In genomic region chr2:234823196-234823876, GRCh38 we compare ENCODE assay signal across 18 cellular contexts.
DNase-seq lines count a peak whose midpoint lies in the region; ATAC-seq, FAIRE-seq and TF ChIP-seq lines count a peak whose summit lies in the region.
"Had no signal": no experiment of that assay in that cellular context is flagged by ENCODE, and none has a peak within 500 bp of the region (broad histone marks: within the 10 kb centered on the region; RNA-seq: fewer than 3 reads in every experiment).

No MANE protein-coding gene starts in this region.

- no peak overlapping the region for H3K4me3 ChIP-seq in A549
- peak overlapping the region; percentile 6 for H3K4me3 ChIP-seq in adipocyte (ENCODE audit: low read length)
- no peak overlapping the region for H3K4me3 ChIP-seq in right cardiac atrium (ENCODE audit: low read length)
- no peak overlapping the region for H3K4me3 ChIP-seq in pancreas

- ATAC-seq in A549: peak; percentile 73 to 77
- ATAC-seq in right cardiac atrium: peak; percentile 74 to 82
- ATAC-seq in pancreas: no peak
- ATAC-seq in HG03135 (IDR thresholded peaks at IDR 0.05; ENCODE audit: unreplicated experiment): no peak
- no peak for ATAC-seq in GM21423 (IDR thresholded peaks at IDR 0.05; ENCODE audit: unreplicated experiment)
- no peak for ATAC-seq in GM19324 (IDR thresholded peaks at IDR 0.05; ENCODE audit: low FRiP score, unreplicated experiment)
- ATAC-seq in HG03159 (IDR thresholded peaks at IDR 0.05; ENCODE audit: unreplicated experiment): no peak

- intact Hi-C loops in right cardiac atrium (cut with DNase I) (no loop called here), pancreas (cut with DNase I) (no loop called here)

- peak in 1 of 2 experiments; percentile 38 for DNase-seq in A549 (ENCODE audit: low read depth in 1 of 2, low spot score in 1 of 2)
- no peak for DNase-seq in adipocyte (ENCODE audit: low read depth)
- peak in 2 of 3 donors; percentile 47 to 61 for DNase-seq in right cardiac atrium
- DNase-seq in pancreas: peak in 1 of 6 donors; percentile 36
- DNase-seq: activated CD4-positive, CD25-positive, alpha-beta regulatory T cell treated with anti-CD3 and anti-CD28 coated beads, Interleukin-2, amount 50 U/mL, for 72 hours; activated naive CD4-positive, alpha-beta T cell treated with anti-CD3 and anti-CD28 coated beads, Interleukin-2, amount 50 U/mL, for 16 hours; caudate nucleus; GF-D8; KG1; NCI-H1105 treated with DMSO at 0.1 percent for 48 hours; NCI-H524 treated with DMSO at 0.1 percent for 48 hours; stimulated activated CD4-positive, alpha-beta T cell treated with anti-CD3 and anti-CD28 coated beads, Interleukin-4, amount 100 ng/mL, for 4 hours had no signal

- no peak for TF ChIP-seq RAD21 in A549 (conservative IDR thresholded peaks at IDR 0.05 in 1 of 2, IDR thresholded peaks at IDR 0.05 in 1 of 2)

- no peak for TF ChIP-seq EP300 in A549 (IDR thresholded peaks at IDR 0.05)

- CTCF ChIA-PET in A549 (lab: Yijun Ruan, JAX): interaction anchor here (0.8 to 1.0 kb wide), 3 partner anchors 8 to 285 kb away, joined by 3 read pairs; no protein-coding TSS in a partner anchor

- no peak for FAIRE-seq in A549 (lab: Jason Lieb, UNC)
- no peak for FAIRE-seq in pancreas (lab: Jason Lieb, UNC)
- FAIRE-seq: GM18507 had no signal

- 29% methylated on average over 7 of the region's 7 CpGs for WGBS in A549 (ENCODE audit: missing lambda C conversion rate)
- WGBS in right cardiac atrium: 66% methylated on average over 7 of the region's 7 CpGs
- WGBS in pancreas, 2 donors: 58 to 63% methylated on average over 7 of the region's 7 CpGs

- POLR2A ChIA-PET in A549 (lab: Yijun Ruan, JAX): interaction anchor here (0.5 to 1.2 kb wide), 4 partner anchors 57 to 158 kb away, joined by 3 to 10 read pairs (median 4); no protein-coding TSS in a partner anchor

- H3K27ac ChIP-seq in A549 (peak overlapping the region; percentile 81 to 88), right cardiac atrium (ENCODE audit: low read length) (peak overlapping the region; percentile 27), pancreas (peak overlapping the region in 3 of 4 donors; percentile 2 to 75 (median 74))

- H3K36me3 ChIP-seq in adipocyte (ENCODE audit: control insufficient read depth, insufficient read depth, low read length, severe bottlenecking) (no peaks in the 10 kb centered on the region), pancreas (no peaks in the 10 kb centered on the region)

- H3K4me1 ChIP-seq in A549 (peaks cover 27% of the 10 kb centered on the region), adipocyte (ENCODE audit: control insufficient read depth, insufficient read depth, low read length) (peaks cover 27% of the 10 kb centered on the region), right cardiac atrium (ENCODE audit: control insufficient read depth, insufficient read depth, low read length) (no peaks in the 10 kb centered on the region), pancreas (peaks cover 11 to 19% (median 12%) of the 10 kb centered on the region in 3 donors)

- H3K4me2 ChIP-seq in A549: peak overlapping the region; percentile 68

- TF ChIP-seq POLR2A in A549 (IDR thresholded peaks at IDR 0.05; ENCODE audit: low read length): no peak

- H3K9me3 ChIP-seq in A549 (no peaks in the 10 kb centered on the region), adipocyte (ENCODE audit: control insufficient read depth, low read length) (no peaks in the 10 kb centered on the region), right cardiac atrium (ENCODE audit: control insufficient read depth, low read length) (no peaks in the 10 kb centered on the region), pancreas (no peaks in the 10 kb centered on the region)
- H3K9me3 ChIP-seq: Caco-2 had no signal

- TF ChIP-seq CTCF in A549 (IDR thresholded peaks at IDR 0.05) (no peak), pancreas (IDR thresholded peaks at IDR 0.05) (no peak)

- no peaks in the 10 kb centered on the region for H3K27me3 ChIP-seq in adipocyte (replicated peaks; ENCODE audit: control insufficient read depth, insufficient read depth, low read length)
- no peaks in the 10 kb centered on the region for H3K27me3 ChIP-seq in right cardiac atrium (ENCODE audit: control insufficient read depth, insufficient read depth)
- H3K27me3 ChIP-seq in pancreas: no peaks in the 10 kb centered on the region

- H3K9ac ChIP-seq in adipocyte (ENCODE audit: low read length): peak overlapping the region; percentile 9

TF ChIP-seq in A549, 52 proteins besides CTCF, POLR2A, EP300 and RAD21:
- TF ChIP-seq CEBPB (IDR thresholded peaks at IDR 0.05) (peak; percentile 38 to 71; a peak in 3 of 4 replicates), ATOH8 (CRISPR knock-in tag; IDR thresholded peaks at IDR 0.05; ENCODE audit: low read depth) (no peak)

Comparison
In these comparisons a context has a peak if more than half of its experiments do, and no peak if none do; other contexts are left out.
1. ATAC-seq: peak in A549 (2 of 2) and right cardiac atrium (2 of 2); none in pancreas (0 of 4), HG03135 (single experiment), GM21423 (single experiment), GM19324 (single experiment) and HG03159 (single experiment).
2. H3K27ac ChIP-seq: peak in every context shown above with its lines; median percentile 84 in A549; 74 in pancreas; 27 in right cardiac atrium.